9 cellular contexts compared by ENCODE assay signal in the genomic region with DNA sequence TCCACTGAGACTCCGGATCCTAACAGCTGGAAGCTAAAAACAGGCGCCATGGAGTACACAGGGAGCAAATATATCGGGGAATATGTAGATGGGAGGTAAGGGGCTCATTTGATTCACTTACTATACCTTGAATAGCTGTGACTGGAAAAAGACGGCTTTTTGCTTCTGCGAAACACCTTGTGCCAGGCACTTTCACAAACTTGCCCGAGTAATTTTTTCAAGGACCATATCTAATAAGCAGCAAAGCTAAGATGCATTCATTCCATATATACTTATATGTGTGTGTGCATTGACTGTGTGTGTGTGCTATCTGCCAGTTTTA. TPM values are rescaled to one million over a fixed set of nuclear protein-coding genes. Genes with fewer than 3 reads are reported as not detected.
DNase-seq lines count a peak whose midpoint lies in the region; ATAC-seq and TF ChIP-seq lines count a peak whose summit lies in the region.
"Had no signal": no experiment of that assay in that cellular context is flagged by ENCODE, and none has a peak within 500 bp of the region (broad histone marks: within the 10 kb centered on the region; RNA-seq: fewer than 3 reads in every experiment).

No MANE protein-coding gene starts in this region.

- DNase-seq in GM23248, result no peak
- DNase-seq in T-cell, result no peak
- no peak for DNase-seq in foreskin fibroblast
- no peak for DNase-seq in substantia nigra (lab: John Stamatoyannopoulos, UW)
- DNase-seq in UCSD-AML1 (lab: John Stamatoyannopoulos, UW; ENCODE audit: unreplicated experiment), result no peak
- no peak for DNase-seq in HEK293T (ENCODE audit: extremely low spot score)
- DNase-seq in stimulated activated CD4-positive, alpha-beta T cell treated with anti-CD3 and anti-CD28 coated beads, Interleukin-2, amount 100 ng/mL, for 48 hours, result no peak

- POLR2A ChIA-PET in T-cell (lab: Charles Lee) (interaction anchor here in 1 of 2 donors (0.6 kb wide), 1 partner anchor 9 kb away, joined by 3 read pairs; no protein-coding TSS in a partner anchor), HEK293T (lab: Yijun Ruan, JAX) (interaction anchor here (1.0 kb wide), 2 partner anchors 8 to 107 kb away, joined by 3 read pairs; no protein-coding TSS in a partner anchor)

- H3K27me3 ChIP-seq in GM23248 (replicated peaks; ENCODE audit: insufficient read depth), result 0 out of 2 replicates have a peak, but pooled peaks cover 7% of the 10 kb centered on the region

- no peaks in the 10 kb centered on the region for H3K9me2 ChIP-seq in GM23248 (ENCODE audit: insufficient read depth)

- H3K27ac Mint-ChIP-seq in T-cell, result peak overlapping the region; percentile 92 to 97

- no peak for TF ChIP-seq CTCF in foreskin fibroblast (IDR thresholded peaks at IDR 0.05; ENCODE audit: low read depth, low read length)

- peaks cover 47% of the 10 kb centered on the region for H3K79me2 ChIP-seq in GM23248 (ENCODE audit: insufficient read depth)

- peaks cover 4% of the 10 kb centered on the region for H3K9me3 ChIP-seq in GM23248 (ENCODE audit: low read depth)

- H4K20me1 ChIP-seq in GM23248 (ENCODE audit: insufficient read depth), result no peaks in the 10 kb centered on the region

- H3K4me3 Mint-ChIP-seq in T-cell, result peak overlapping the region; percentile 88 to 98 (median 98)

- H3K27ac ChIP-seq in GM23248, result no peak overlapping the region
- peak overlapping the region in 2 of 21 experiments; percentile 87 to 93 for H3K27ac ChIP-seq in skin epidermis
- H3K27ac ChIP-seq in substantia nigra (ENCODE audit: low read depth, low read length, poor library complexity, severe bottlenecking), result no peak overlapping the region

- peak overlapping the region; percentile 64 for H3K4me2 ChIP-seq in GM23248 (ENCODE audit: unreplicated experiment)

- peaks cover 0 to 6% (median 0%) of the 10 kb centered on the region in 3 donors for H3K9me3 Mint-ChIP-seq in T-cell

- H3K9ac ChIP-seq in GM23248, result peak overlapping the region; percentile 94

- no peaks in the 10 kb centered on the region for H3K36me3 ChIP-seq in GM23248 (ENCODE audit: low read depth)

- CTCF ChIA-PET in T-cell (lab: Charles Lee), result interaction anchor here in 1 of 2 donors (1.2 kb wide), 1 partner anchor 35 kb away, joined by 3 read pairs; no protein-coding TSS in a partner anchor
- CTCF ChIA-PET in HEK293T (lab: Yijun Ruan, JAX), result no interaction called here

- peak overlapping the region; percentile 98 for H3K4me3 ChIP-seq in GM23248
- H3K4me3 ChIP-seq in foreskin fibroblast (ENCODE audit: low read depth in 1 of 2, low read length in 2 of 2), result peak overlapping the region; percentile 75 to 98
- peak overlapping the region; percentile 77 to 97 (median 86) for H3K4me3 ChIP-seq in skin epidermis

- 24 to 25% methylated on average over 6 of the region's 6 CpGs for WGBS in GM23248 (ENCODE audit: low coverage in 1 of 2, low lambda C conversion rate in 2 of 2, missing lambda C conversion rate in 2 of 2), 2 experiments

- H3K4me1 ChIP-seq in GM23248 (ENCODE audit: insufficient read depth), result peaks cover 3% of the 10 kb centered on the region; the same call in 1 of the 2 replicates

- in situ Hi-C loops in GM23248 (cut with MboI), result no loop called here

- peaks cover 17 to 24% of the 10 kb centered on the region in 2 donors for H3K27me3 Mint-ChIP-seq in T-cell

- peaks cover 38 to 49% (median 44%) of the 10 kb centered on the region in 3 donors for H3K4me1 Mint-ChIP-seq in T-cell

- peaks cover 2% of the 10 kb centered on the region for H3K36me3 Mint-ChIP-seq in T-cell

- no peaks in the 10 kb centered on the region for H3F3A ChIP-seq in GM23248 (ENCODE audit: insufficient read depth)

- ATAC-seq in T-cell (replicated peaks in 1 of 4), result no peak

- H2AFZ ChIP-seq in GM23248, result peak overlapping the region; percentile 93

TF ChIP-seq in HEK293T, 16 proteins besides CTCF, POLR2A, EP300 and RAD21:
- TF ChIP-seq NFRKB (IDR thresholded peaks at IDR 0.05), result no peak
- TF ChIP-seq ELF4 (IDR thresholded peaks at IDR 0.05), result no peak
- no peak for TF ChIP-seq FOXK2 (IDR thresholded peaks at IDR 0.05)

RNA-seq across cellular contexts. Expression of a gene that starts 0.2 kb away (rescaled TPM):
- not detected in 2 replicates for total RNA-seq in GM23248 (2014; rRNA removed; shearing (Covaris generic))
- polyA plus RNA-seq in GM23248 (2016; fragmentation: Nextera tagmentation; extraction: Ambion mirVana), result not detected in 2 replicates
- total RNA-seq in T-cell, result not detected
- total RNA-seq: pulmonary artery endothelial cell had no signal

RNA-seq across cellular contexts. Expression of a gene that starts 0.3 kb away (rescaled TPM):
- total RNA-seq in GM23248 (2014; rRNA removed; shearing (Covaris generic)), result 35.5 and 47.4 TPM in 2 replicates
- 126 and 133 TPM in 2 replicates for polyA plus RNA-seq in GM23248 (2016; fragmentation: Nextera tagmentation; extraction: Ambion mirVana)
- total RNA-seq in T-cell, result 10 to 100 TPM; 11.2 to 25.4 (median 18.4) TPM
